In genomic region chr16:69111831-69112230, GRCh38 we compare ENCODE assay signal across 23 cellular contexts.
"Had no signal": no experiment of that assay in that cellular context is flagged by ENCODE, and none has a peak within 500 bp of the region (broad histone marks: within the 10 kb centered on the region; RNA-seq: fewer than 3 reads in every experiment).

No MANE protein-coding gene starts in this region.

- H3K4me3 ChIP-seq: cardiac muscle cell, gastroesophageal sphincter, lower lobe of right lung, neural progenitor cell, sigmoid colon, smooth muscle cell, testis had no signal

- H3K27me3 ChIP-seq: testis had no signal

- H3K36me3 ChIP-seq: cardiac muscle cell, neural progenitor cell had no signal

- H3K27ac Mint-ChIP-seq: activated CD4-positive, alpha-beta T cell treated with anti-CD3 and anti-CD28 coated beads, Interleukin-2, amount 10 ng/mL, durations not matched to agents 7 days and 5 days; activated CD8-positive, alpha-beta T cell treated with anti-CD3 and anti-CD28 coated beads for 36 hours; activated naive CD8-positive, alpha-beta T cell treated with anti-CD3 and anti-CD28 coated beads, Interleukin-2, amount 50 U/mL, for 24 hours; activated T-helper 1 cell treated with anti-CD3 and anti-CD28 coated beads, Interleukin-12 subunit alpha, Interleukin-12 subunit beta, Interleukin-2, Interleukin-4 antibody, amounts not matched to agents 30 ng/mL and 10 ng/mL and 1 ng/mL, durations not matched to agents 14 hours and 24 hours and 36 hours; naive B cell; neural progenitor cell; type B pancreatic cell had no signal

- DNase-seq: activated CD4-positive, alpha-beta T cell treated with anti-CD3 and anti-CD28 coated beads, Interleukin-2, amount 10 ng/mL, durations not matched to agents 7 days and 5 days; activated CD4-positive, CD25-positive, alpha-beta regulatory T cell treated with anti-CD3 and anti-CD28 coated beads, Interleukin-2, amount 50 U/mL, for 72 hours; activated CD8-positive, alpha-beta T cell treated with anti-CD3 and anti-CD28 coated beads for 36 hours; activated gamma-delta T cell; activated naive CD4-positive, alpha-beta T cell treated with anti-CD3 and anti-CD28 coated beads, Interleukin-2, amount 50 U/mL, for 16 hours; activated naive CD8-positive, alpha-beta T cell treated with anti-CD3 and anti-CD28 coated beads, Interleukin-2, amount 50 U/mL, for 24 hours; effector memory CD4-positive, alpha-beta T cell; kidney; lower lobe of right lung; naive B cell; posterior cingulate gyrus; stimulated activated CD4-positive, alpha-beta T cell treated with anti-CD3 and anti-CD28 coated beads, Interleukin-4, amount 100 ng/mL, for 1 hour; stimulated activated naive CD4-positive, alpha-beta T cell; T-helper 2 cell; testis had no signal

- H3K9me3 Mint-ChIP-seq: activated CD4-positive, alpha-beta T cell treated with anti-CD3 and anti-CD28 coated beads, Interleukin-2, amount 10 ng/mL, durations not matched to agents 7 days and 5 days; activated CD8-positive, alpha-beta T cell treated with anti-CD3 and anti-CD28 coated beads for 36 hours; activated naive CD8-positive, alpha-beta T cell treated with anti-CD3 and anti-CD28 coated beads, Interleukin-2, amount 50 U/mL, for 24 hours; activated T-helper 1 cell treated with anti-CD3 and anti-CD28 coated beads, Interleukin-12 subunit alpha, Interleukin-12 subunit beta, Interleukin-2, Interleukin-4 antibody, amounts not matched to agents 30 ng/mL and 10 ng/mL and 1 ng/mL, durations not matched to agents 14 hours and 24 hours and 36 hours; naive B cell; neural progenitor cell; type B pancreatic cell had no signal

- H3K27ac ChIP-seq: cardiac muscle cell, gastroesophageal sphincter, lower lobe of right lung, neural progenitor cell, sigmoid colon, testis, VCaP had no signal

- H3K9me3 ChIP-seq: gastroesophageal sphincter, lower lobe of right lung, sigmoid colon, testis had no signal

- ATAC-seq: activated naive CD8-positive, alpha-beta T cell treated with anti-CD3 and anti-CD28 coated beads, Interleukin-2, amount 50 U/mL, for 24 hours; gastroesophageal sphincter; lower lobe of right lung had no signal

- H3K4me3 Mint-ChIP-seq: activated CD4-positive, alpha-beta T cell treated with anti-CD3 and anti-CD28 coated beads, Interleukin-2, amount 10 ng/mL, durations not matched to agents 7 days and 5 days; activated CD8-positive, alpha-beta T cell treated with anti-CD3 and anti-CD28 coated beads for 36 hours; activated naive CD8-positive, alpha-beta T cell treated with anti-CD3 and anti-CD28 coated beads, Interleukin-2, amount 50 U/mL, for 24 hours; activated T-helper 1 cell treated with anti-CD3 and anti-CD28 coated beads, Interleukin-12 subunit alpha, Interleukin-12 subunit beta, Interleukin-2, Interleukin-4 antibody, amounts not matched to agents 30 ng/mL and 10 ng/mL and 1 ng/mL, durations not matched to agents 14 hours and 24 hours and 36 hours; naive B cell; neural progenitor cell; type B pancreatic cell had no signal
